8 cellular contexts compared by ENCODE assay signal in the genomic region with DNA sequence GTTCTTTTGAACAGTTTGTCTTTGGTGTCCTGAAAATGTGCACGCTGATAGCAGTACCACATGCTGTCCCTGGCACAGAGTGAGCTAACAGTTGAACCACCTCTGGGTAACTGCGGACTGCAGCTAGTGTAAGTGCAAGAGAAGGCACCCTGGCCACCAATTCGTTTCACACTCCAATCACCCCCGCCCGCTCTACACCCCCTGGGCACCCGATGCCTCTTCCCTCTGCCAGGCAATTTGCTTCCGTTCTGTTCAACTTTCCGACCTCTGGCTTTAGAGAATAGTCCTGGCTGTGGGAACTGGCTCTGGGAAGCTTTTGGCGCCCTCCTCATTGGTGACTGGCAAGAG. TPM values are rescaled to one million over a fixed set of nuclear protein-coding genes. Genes with fewer than 3 reads are reported as not detected.
DNase-seq lines count a peak whose midpoint lies in the region; ATAC-seq and TF ChIP-seq lines count a peak whose summit lies in the region.

No MANE protein-coding gene starts in this region.

- DNase-seq in T-cell (peak in 20 of 34 experiments; percentile 6 to 31 (median 20)), colonic mucosa (peak; percentile 51), myocyte (ENCODE audit: low read depth) (peak; percentile 14), type B pancreatic cell (ENCODE audit: extremely low spot score, unreplicated experiment) (no peak), BE2C (no peak)

- CTCF ChIA-PET in T-cell (lab: Charles Lee): no interaction called here

- intact Hi-C loops in colonic mucosa (cut with DNase I): no loop called here

- ATAC-seq in GM18519 (IDR thresholded peaks at IDR 0.05; ENCODE audit: low FRiP score, unreplicated experiment): peak; percentile 16
- peak; percentile 9 for ATAC-seq in HG02884 (IDR thresholded peaks at IDR 0.05; ENCODE audit: unreplicated experiment)
- peak; percentile 13 to 18 (median 15) for ATAC-seq in T-cell (replicated peaks in 1 of 4)
- no peak for ATAC-seq in HG03039 (IDR thresholded peaks at IDR 0.05; ENCODE audit: unreplicated experiment)

- H3K9ac ChIP-seq in colonic mucosa (ENCODE audit: low read depth in 2 of 2, low read length in 2 of 2): peak overlapping the region; percentile 30 to 76

- TF ChIP-seq CTCF in colonic mucosa (IDR thresholded peaks at IDR 0.05): no peak
- TF ChIP-seq CTCF in type B pancreatic cell (conservative IDR thresholded peaks at IDR 0.05): no peak
- no peak for TF ChIP-seq CTCF in BE2C (IDR thresholded peaks at IDR 0.05; ENCODE audit: low read depth, low read length)

- H3K9me3 Mint-ChIP-seq in T-cell (no peaks in the 10 kb centered on the region), type B pancreatic cell (no peaks in the 10 kb centered on the region)

- H3K9me3 ChIP-seq in colonic mucosa (no peaks in the 10 kb centered on the region), BE2C (no peaks in the 10 kb centered on the region)

- H3K4me3 ChIP-seq in colonic mucosa (peak overlapping the region; percentile 83), BE2C (ENCODE audit: low read depth, low read length) (no peak overlapping the region)

- no peaks in the 10 kb centered on the region for H3K27me3 ChIP-seq in colonic mucosa
- peaks cover 70% of the 10 kb centered on the region for H3K27me3 ChIP-seq in BE2C

- peak overlapping the region; percentile 60 for H3K27ac ChIP-seq in colonic mucosa

- peaks cover 64 to 67% (median 67%) of the 10 kb centered on the region in 3 donors for H3K4me1 Mint-ChIP-seq in T-cell
- peaks cover 7% of the 10 kb centered on the region for H3K4me1 Mint-ChIP-seq in type B pancreatic cell (ENCODE audit: unreplicated experiment)

- peaks cover 11% of the 10 kb centered on the region for H3K36me3 Mint-ChIP-seq in T-cell
- H3K36me3 Mint-ChIP-seq in type B pancreatic cell: no peaks in the 10 kb centered on the region

- H3K27ac Mint-ChIP-seq in T-cell (peak overlapping the region; percentile 98 to 99), type B pancreatic cell (no peak overlapping the region)

- H3K4me1 ChIP-seq in colonic mucosa: peaks cover 2% of the 10 kb centered on the region
- no peaks in the 10 kb centered on the region for H3K4me1 ChIP-seq in BE2C

- no peaks in the 10 kb centered on the region for H3K27me3 Mint-ChIP-seq in T-cell
- H3K27me3 Mint-ChIP-seq in type B pancreatic cell: peaks cover 86% of the 10 kb centered on the region

- H3K36me3 ChIP-seq in colonic mucosa (no peaks in the 10 kb centered on the region), BE2C (no peaks in the 10 kb centered on the region)

- POLR2A ChIA-PET in T-cell (lab: Charles Lee): interaction anchor here in 1 of 2 donors (0.6 kb wide), 1 partner anchor 49 kb away, joined by 5 read pairs; no protein-coding TSS in a partner anchor

- H3K4me3 Mint-ChIP-seq in T-cell (peak overlapping the region; percentile 92 to 100 (median 99)), type B pancreatic cell (peak overlapping the region; percentile 85)

RNA-seq across cellular contexts. Expression of gene DOCK10, which starts 1.4 kb away (rescaled TPM):
- total RNA-seq in T-cell: 100 to 1,000 TPM; 206 to 266 (median 235) TPM
- total RNA-seq in colonic mucosa: 10 to 100 TPM; 13.5 to 17.4 TPM
- 16.5 and 25.0 TPM in 2 replicates for total RNA-seq in myocyte
- 7.8 TPM for polyA plus RNA-seq in myocyte (2012)
- 1.7 and 3.5 TPM in 2 replicates for total RNA-seq in type B pancreatic cell (ENCODE audit: low replicate concordance)
- polyA plus RNA-seq in BE2C (2012; ENCODE audit: insufficient read depth, insufficient read length, low read depth): 0.52 TPM

Comparison
In these comparisons a context has a peak if more than half of its experiments do, and no peak if none do; other contexts are left out.
1. DNase-seq: peak in T-cell (20 of 34), colonic mucosa (single experiment) and myocyte (single experiment); none in type B pancreatic cell (single experiment) and BE2C (single experiment).